8 cellular contexts compared by ENCODE assay signal in genomic region chr11:19777342-19778102, GRCh38.
DNase-seq lines count a peak whose midpoint lies in the region; ATAC-seq, FAIRE-seq and TF ChIP-seq lines count a peak whose summit lies in the region.

No MANE protein-coding gene starts in this region.

- H3K4me3 ChIP-seq in HUES48 (ENCODE audit: low read depth, low read length), result peak overlapping the region; percentile 92
- peak overlapping the region; percentile 58 for H3K4me3 ChIP-seq in choroid plexus epithelial cell (ENCODE audit: low read depth, low read length)

- H3K9me3 Mint-ChIP-seq in memory B cell, result peaks cover 3% of the 10 kb centered on the region

- peak overlapping the region; percentile 56 for H3K27ac Mint-ChIP-seq in memory B cell

- H3K27me3 ChIP-seq in HUES48 (ENCODE audit: control insufficient read depth, insufficient read depth, low read length), result 0 out of 2 replicates have a peak, but pooled peaks cover 9% of the 10 kb centered on the region

- H3K27ac ChIP-seq in HUES48 (ENCODE audit: low read depth, low read length), result peak overlapping the region; percentile 94

- no peak for FAIRE-seq in urothelium cell line (lab: Jason Lieb, UNC)

- no peaks in the 10 kb centered on the region for H3K9me3 ChIP-seq in HUES48 (ENCODE audit: control insufficient read depth, insufficient read depth, low read length)

- H3K27me3 Mint-ChIP-seq in memory B cell, result peaks cover 23% of the 10 kb centered on the region

- H3K4me1 Mint-ChIP-seq in memory B cell, result peaks cover 9% of the 10 kb centered on the region

- H3K4me3 Mint-ChIP-seq in memory B cell, result peak overlapping the region; percentile 83

- H3K36me3 Mint-ChIP-seq in memory B cell, result no peaks in the 10 kb centered on the region

- peak overlapping the region; percentile 87 for H3K9ac ChIP-seq in HUES48 (ENCODE audit: low read depth, low read length)

- TF ChIP-seq CTCF in GM13977 (IDR thresholded peaks at IDR 0.05; ENCODE audit: extremely low read depth, insufficient read depth, missing control alignments) (no peak), choroid plexus epithelial cell (conservative IDR thresholded peaks at IDR 0.05; ENCODE audit: low read depth, low read length) (no peak)

- DNase-seq in GM13977 (ENCODE audit: low spot score) (peak; percentile 88), choroid plexus epithelial cell (ENCODE audit: low read depth) (peak; percentile 71), memory B cell (ENCODE audit: low spot score in 2 of 2) (peak; percentile 28 to 31), urothelium cell line (ENCODE audit: low spot score) (peak; percentile 79), amniotic stem cell (lab: John Stamatoyannopoulos, UW) (no peak), ureter (ENCODE audit: low spot score) (no peak)

- H3K36me3 ChIP-seq in HUES48 (ENCODE audit: control insufficient read depth, insufficient read depth, low read length), result no peaks in the 10 kb centered on the region

- ATAC-seq in GM21526 (IDR thresholded peaks at IDR 0.05; ENCODE audit: low FRiP score, unreplicated experiment), result peak; percentile 65
- ATAC-seq in memory B cell (ENCODE audit: low read depth), result peak; percentile 88

- peaks cover 58% of the 10 kb centered on the region for H3K4me1 ChIP-seq in HUES48 (ENCODE audit: control insufficient read depth, insufficient read depth, low read length)

- in situ Hi-C loops in GM13977 (cut with MboI; ENCODE audit: low pct_unique_long_range_greater_than_20kb, low sequenced_read_pairs, unreplicated experiment), result no loop called here

Comparison
In these comparisons a context has a peak if more than half of its experiments do, and no peak if none do; other contexts are left out.
1. DNase-seq: peak in GM13977 (single experiment), choroid plexus epithelial cell (single experiment), memory B cell (2 of 2) and urothelium cell line (single experiment); none in amniotic stem cell (single experiment) and ureter (single experiment).